In genomic region chr18:31273812-31274527, GRCh38 we compare ENCODE assay signal across 29 cellular contexts. TPM values are rescaled to one million over a fixed set of nuclear protein-coding genes. Genes with fewer than 3 reads are reported as not detected.
A peak's percentile ranks its signal among the peaks of the same experiment; 100 is the strongest.
DNase-seq lines count a peak whose midpoint lies in the region; ATAC-seq and TF ChIP-seq lines count a peak whose summit lies in the region.
"Had no signal": no experiment of that assay in that cellular context is flagged by ENCODE, and none has a peak within 500 bp of the region (broad histone marks: within the 10 kb centered on the region; RNA-seq: fewer than 3 reads in every experiment).

No MANE protein-coding gene starts in this region.

- H3K18ac ChIP-seq in trophoblast cell (ENCODE audit: low read length) = no peak overlapping the region

- DNase-seq in HCT116 (ENCODE audit: low read depth, low spot score) = no peak
- peak; percentile 8 for DNase-seq in NCI-H510A (lab: John Stamatoyannopoulos, UW)
- no peak for DNase-seq in left ventricle myocardium inferior
- peak; percentile 71 to 91 for DNase-seq in trophoblast cell
- no peak for DNase-seq in superior temporal gyrus (ENCODE audit: extremely low spot score)
- no peak for DNase-seq in CD4-positive, alpha-beta T cell
- no peak for DNase-seq in RWPE1 (ENCODE audit: low spot score)
- DNase-seq: activated CD4-positive, alpha-beta T cell treated with anti-CD3 and anti-CD28 coated beads for 48 hours; activated CD8-positive, alpha-beta memory T cell treated with anti-CD3 and anti-CD28 coated beads, Interleukin-2, amount 50 U/mL, for 4 hours; activated gamma-delta T cell treated with Interleukin-2 at 50 U/mL for 16 hours; AML-193; amygdala; Calu3; effector CD4-positive, alpha-beta T cell; GF-D8; glutamatergic neuron; HCEC 1CT; immature natural killer cell; KG1; NCI-H1092; NCI-H2171 treated with DMSO at 0.1 percent for 48 hours; RPMI8226; stimulated activated naive CD4-positive, alpha-beta T cell; SW 1271 had no signal

- H3K27me3 ChIP-seq in HCT116 (ENCODE audit: insufficient read depth, low read length) (no peaks in the 10 kb centered on the region), left ventricle myocardium inferior (ENCODE audit: low read depth) (no peaks in the 10 kb centered on the region), trophoblast cell (ENCODE audit: insufficient read depth, low read length) (no peaks in the 10 kb centered on the region)
- no peaks in the 10 kb centered on the region for H3K27me3 ChIP-seq in CD4-positive, alpha-beta T cell (ENCODE audit: control insufficient read depth, insufficient read depth, low read length)

- RAD21 ChIA-PET in HCT116 (lab: Charles Lee; ENCODE audit: low non-redundant PET in 1 of 2, low total read pairs in 2 of 2, uncharacterized antibody in 2 of 2, unreplicated experiment in 2 of 2) = no interaction called here

- no peak overlapping the region for H2AK5ac ChIP-seq in trophoblast cell (ENCODE audit: low read length)

- H2BK12ac ChIP-seq in trophoblast cell (ENCODE audit: low read length) = no peak overlapping the region

- CTCF ChIA-PET in HCT116 (lab: Charles Lee) = no interaction called here
- CTCF ChIA-PET in CD4-positive, alpha-beta T cell (lab: Charles Lee) = no interaction called here
- CTCF ChIA-PET in RWPE1 (lab: Yijun Ruan, JAX) = no interaction called here

- H4K20me1 ChIP-seq in HCT116 (ENCODE audit: insufficient read depth) = no peaks in the 10 kb centered on the region

- TF ChIP-seq RAD21 in HCT116 (IDR thresholded peaks at IDR 0.05; ENCODE audit: low read depth) = peak; percentile 35; the same call in 1 of the 2 replicates

- TF ChIP-seq POLR2A in HCT116 (IDR thresholded peaks at IDR 0.05; ENCODE audit: borderline replicate concordance, extremely low read depth, insufficient read depth, insufficient read length) = no peak

- ATAC-seq in HCT116 = peak; percentile 39; the same call in 1 of the 2 replicates
- no peak for ATAC-seq in CD4-positive, alpha-beta T cell (ENCODE audit: poor library complexity)

- H3K9ac ChIP-seq in HCT116 (ENCODE audit: low read length) (no peak overlapping the region), trophoblast cell (ENCODE audit: low read length) (no peak overlapping the region)

- H3K9me3 ChIP-seq in HCT116 (ENCODE audit: control insufficient read depth in 1 of 2, insufficient read depth in 1 of 2, low read depth in 1 of 2, low read length in 2 of 2) (no peaks in the 10 kb centered on the region), left ventricle myocardium inferior (replicated peaks) (no peaks in the 10 kb centered on the region), trophoblast cell (ENCODE audit: insufficient read depth, low read depth, low read length) (peaks cover 5% of the 10 kb centered on the region)
- no peaks in the 10 kb centered on the region for H3K9me3 ChIP-seq in CD4-positive, alpha-beta T cell (ENCODE audit: control insufficient read depth, low read length)
- H3K9me3 ChIP-seq: prostate gland had no signal

- intact Hi-C loops in HCT116 (cut with micrococcal nuclease) = loop anchor here (5.0 kb wide), 1 partner anchor 277 kb away; no protein-coding TSS in a partner anchor
- intact Hi-C loops in left ventricle myocardium inferior (cut with micrococcal nuclease) = loop anchor here (10.0 kb wide), 1 partner anchor 121 kb away; no protein-coding TSS in a partner anchor
- intact Hi-C loops in CD4-positive, alpha-beta T cell (cut with DNase I, micrococcal nuclease) = loop anchor here in 1 of 2 experiments (10.0 kb wide), 1 partner anchor 61 kb away; no protein-coding TSS in a partner anchor

- no peaks in the 10 kb centered on the region for H3K4me1 Mint-ChIP-seq in CD4-positive, alpha-beta T cell (ENCODE audit: low read depth)
- H3K4me1 Mint-ChIP-seq: central memory CD8-positive, alpha-beta T cell; immature natural killer cell had no signal

- H3K27ac ChIP-seq in HCT116 (ENCODE audit: low read depth, low read length) (no peak overlapping the region), left ventricle myocardium inferior (replicated peaks) (peak overlapping the region; percentile 68), trophoblast cell (ENCODE audit: low read depth, low read length) (no peak overlapping the region), RWPE1 (no peak overlapping the region)
- H3K27ac ChIP-seq in CD4-positive, alpha-beta T cell (ENCODE audit: low read depth, low read length) = no peak overlapping the region
- H3K27ac ChIP-seq: prostate gland had no signal

- H3K9me2 ChIP-seq in HCT116 (ENCODE audit: insufficient read depth) = no peaks in the 10 kb centered on the region

- H3K4me1 ChIP-seq in HCT116 (ENCODE audit: control insufficient read depth in 1 of 2, insufficient read depth in 2 of 2, low read length in 2 of 2) (peaks cover 22 to 31% of the 10 kb centered on the region in 2 experiments), left ventricle myocardium inferior (peaks cover 43% of the 10 kb centered on the region), trophoblast cell (ENCODE audit: control insufficient read depth in 1 of 2, insufficient read depth in 2 of 2, low read length in 2 of 2) (peaks cover 0 to 6% of the 10 kb centered on the region in 2 experiments)
- H3K4me1 ChIP-seq: prostate gland had no signal

- no TSS peak for BruUV-seq in HCT116 (replicated peaks; lab: Mats Ljungman, UMichigan)

- H3K14ac ChIP-seq in trophoblast cell (ENCODE audit: low read length) = no peak overlapping the region

- H4K91ac ChIP-seq in trophoblast cell (ENCODE audit: low read depth, low read length) = no peak overlapping the region

- no peaks in the 10 kb centered on the region for H3K36me3 Mint-ChIP-seq in CD4-positive, alpha-beta T cell (ENCODE audit: low read depth)
- H3K36me3 Mint-ChIP-seq: immature natural killer cell had no signal

- no peak overlapping the region for H3K23ac ChIP-seq in trophoblast cell (ENCODE audit: low read length)

- H3K4me3 ChIP-seq in HCT116 (replicated peaks in 1 of 2; ENCODE audit: low read depth in 1 of 2, low read length in 2 of 2) (no peak overlapping the region; a peak in 1 of 4 replicates), left ventricle myocardium inferior (peak overlapping the region; percentile 35), trophoblast cell (ENCODE audit: low read depth, low read length) (no peak overlapping the region)
- H3K4me3 ChIP-seq: prostate gland had no signal

- H2AFZ ChIP-seq in HCT116 (ENCODE audit: low read depth, low read length, poor library complexity, severe bottlenecking) (peak overlapping the region; percentile 92), trophoblast cell (ENCODE audit: insufficient read depth, low read length, poor library complexity) (no peak overlapping the region)

- H3K36me3 ChIP-seq in HCT116 (ENCODE audit: control insufficient read depth in 1 of 2, insufficient read depth in 2 of 2, low read length in 2 of 2) = no peaks in the 10 kb centered on the region
- H3K36me3 ChIP-seq in left ventricle myocardium inferior = no peaks in the 10 kb centered on the region
- no peaks in the 10 kb centered on the region for H3K36me3 ChIP-seq in trophoblast cell (ENCODE audit: control insufficient read depth in 1 of 2, insufficient read depth in 2 of 2, low read length in 2 of 2)
- H3K36me3 ChIP-seq: prostate gland had no signal

- no peak overlapping the region for H2BK5ac ChIP-seq in trophoblast cell (ENCODE audit: low read depth, low read length, poor library complexity)

- no peak overlapping the region for H3K4ac ChIP-seq in trophoblast cell (ENCODE audit: low read depth, low read length)

- no peak overlapping the region for H3K27ac Mint-ChIP-seq in CD4-positive, alpha-beta T cell
- H3K27ac Mint-ChIP-seq: immature natural killer cell had no signal

- H2BK120ac ChIP-seq in trophoblast cell (ENCODE audit: insufficient read depth, low read length, poor library complexity) = no peak overlapping the region

- H4K8ac ChIP-seq in trophoblast cell (ENCODE audit: low read depth, low read length) = no peak overlapping the region

- POLR2A ChIA-PET in HCT116 (lab: Charles Lee) = no interaction called here
- POLR2A ChIA-PET in CD4-positive, alpha-beta T cell (lab: Charles Lee) = no interaction called here
- POLR2A ChIA-PET in RWPE1 (lab: Yijun Ruan, JAX; ENCODE audit: low non-redundant PET) = no interaction called here

- no peak overlapping the region for H4K12ac ChIP-seq in trophoblast cell (ENCODE audit: low read depth, low read length)

- WGBS in trophoblast cell (ENCODE audit: extremely low coverage, insufficient coverage, insufficient read length) = no CpG with 5 or more reads among the region's 5 CpGs

- H3K79me2 ChIP-seq in HCT116 (ENCODE audit: insufficient read depth, low read length) (no peaks in the 10 kb centered on the region), trophoblast cell (ENCODE audit: control insufficient read depth, insufficient read depth, low read length, poor library complexity) (no peaks in the 10 kb centered on the region)

- peak overlapping the region; percentile 67; the same call in 1 of the 2 replicates for H3K4me2 ChIP-seq in HCT116 (ENCODE audit: low read length)
- H3K4me2 ChIP-seq in trophoblast cell (ENCODE audit: low read length) = no peak overlapping the region

- no peaks in the 10 kb centered on the region for H3K9me3 Mint-ChIP-seq in CD4-positive, alpha-beta T cell

- H3K4me3 Mint-ChIP-seq in CD4-positive, alpha-beta T cell = no peak overlapping the region
- H3K4me3 Mint-ChIP-seq: central memory CD8-positive, alpha-beta T cell; immature natural killer cell had no signal

- TF ChIP-seq CTCF in HCT116 (IDR thresholded peaks at IDR 0.05 in 2 of 3, conservative IDR thresholded peaks at IDR 0.05 in 1 of 3; ENCODE audit: borderline replicate concordance in 1 of 3, insufficient read depth in 1 of 3, low read depth in 2 of 3, low read length in 2 of 3) (no peak), left ventricle myocardium inferior (IDR thresholded peaks at IDR 0.05; ENCODE audit: borderline replicate concordance) (no peak), RWPE1 (conservative IDR thresholded peaks at IDR 0.05; ENCODE audit: low read depth) (no peak)
- no peak for TF ChIP-seq CTCF in CD4-positive, alpha-beta T cell (IDR thresholded peaks at IDR 0.05)

- H3K27me3 Mint-ChIP-seq in CD4-positive, alpha-beta T cell = no peaks in the 10 kb centered on the region
- H3K27me3 Mint-ChIP-seq: central memory CD8-positive, alpha-beta T cell had no signal

- no peaks in the 10 kb centered on the region for H3K79me1 ChIP-seq in trophoblast cell (ENCODE audit: low read length)

TF ChIP-seq in HCT116, 20 proteins besides CTCF, POLR2A, EP300 and RAD21 (continues in another document):
- no peak for TF ChIP-seq SRF (IDR thresholded peaks at IDR 0.05; ENCODE audit: low read depth)
- TF ChIP-seq EZH2 (IDR thresholded peaks at IDR 0.05) = no peak
- TF ChIP-seq SIN3A (IDR thresholded peaks at IDR 0.05; ENCODE audit: low read depth) = no peak; the same call in 1 of the 2 replicates
- TF ChIP-seq TCF7L2 (IDR thresholded peaks at IDR 0.05; ENCODE audit: borderline replicate concordance, extremely low read depth, insufficient read depth, insufficient read length) = no peak
- no peak for TF ChIP-seq ATF3 (IDR thresholded peaks at IDR 0.05)

RNA-seq across cellular contexts. Expression of gene DSG1, which starts 44.0 kb away (rescaled TPM):
- total RNA-seq in HCT116 (2021; ENCODE audit: unreplicated experiment) (not detected), left ventricle myocardium inferior (1.3 TPM)
- polyA plus RNA-seq in HCT116 (2012) = 0.01 TPM in 1 of 2 replicates, not detected in the other
- polyA plus RNA-seq in trophoblast cell (2013) = 0.01 TPM in 2 replicates
- not detected for total RNA-seq in CD4-positive, alpha-beta T cell
- total RNA-seq: Calu3, mesenteric fat pad had no signal
- polyA plus RNA-seq: immature natural killer cell, neural cell, urinary bladder had no signal

Comparison
In these comparisons a context has a peak if more than half of its experiments do, and no peak if none do; other contexts are left out.
1. DNase-seq: peak in NCI-H510A (single experiment) and trophoblast cell (2 of 2); none in HCT116 (single experiment), left ventricle myocardium inferior (single experiment), superior temporal gyrus (single experiment), CD4-positive, alpha-beta T cell (0 of 10) and RWPE1 (single experiment).